In the genomic region with DNA sequence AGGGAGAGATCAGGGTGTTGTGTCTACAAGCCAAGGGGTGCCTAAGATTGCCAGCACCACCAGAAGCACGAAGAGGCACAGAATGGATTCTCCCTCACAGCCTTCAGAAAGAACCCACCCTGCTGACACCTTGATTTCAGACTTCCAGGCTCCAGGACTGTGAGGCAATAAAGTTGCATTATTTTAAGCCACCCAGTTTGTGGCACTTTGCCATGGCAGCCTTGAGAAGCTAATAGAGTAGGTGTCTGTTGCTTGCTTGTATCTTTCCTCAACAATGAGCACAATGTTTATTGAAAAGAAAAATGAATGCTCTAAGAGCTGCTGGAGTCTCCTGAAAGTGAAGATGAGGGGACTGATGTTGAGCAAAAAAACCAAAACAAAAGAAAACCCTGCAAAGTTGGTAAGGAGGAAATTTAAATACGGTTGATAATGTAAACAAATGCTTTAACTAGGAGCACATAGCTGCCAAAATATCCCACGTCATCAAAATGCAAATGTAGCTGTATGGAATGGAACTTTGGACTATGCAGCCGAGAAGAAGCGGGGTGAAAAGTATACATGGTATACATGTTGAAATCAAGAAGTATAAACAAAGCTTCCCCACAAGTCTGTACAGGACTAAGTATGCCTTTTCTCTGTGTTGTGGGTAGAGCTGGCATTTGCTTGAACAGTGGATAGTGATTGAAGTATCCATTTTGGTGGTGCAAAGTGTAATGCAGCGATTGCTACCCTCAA, we compare ENCODE assay signal across 16 cellular contexts. TPM values are rescaled to one million over a fixed set of nuclear protein-coding genes. Genes with fewer than 3 reads are reported as not detected.
"Had no signal": no experiment of that assay in that cellular context is flagged by ENCODE, and none has a peak within 500 bp of the region (broad histone marks: within the 10 kb centered on the region; RNA-seq: fewer than 3 reads in every experiment).

No MANE protein-coding gene starts in this region.

- H3K27ac Mint-ChIP-seq: activated T-helper 2 cell treated with anti-CD3 and anti-CD28 coated beads, Interferon-gamma antibody, Interleukin-2, Interleukin-4, amounts not matched to agents 10 μg/mL and 5 μg/mL and 100 μg/mL, durations not matched to agents 14 hours and 24 hours and 36 hours; immature natural killer cell; nephron; stimulated activated naive CD8-positive, alpha-beta T cell treated with anti-CD3 and anti-CD28 coated beads, Interleukin-15, amount 100 ng/mL, for 72 hours; T-helper 17 cell had no signal

- H3K4me3 Mint-ChIP-seq: immature natural killer cell; nephron; stimulated activated naive CD8-positive, alpha-beta T cell treated with anti-CD3 and anti-CD28 coated beads, Interleukin-15, amount 100 ng/mL, for 72 hours; T-helper 17 cell had no signal

- DNase-seq: activated CD4-positive, CD25-positive, alpha-beta regulatory T cell; activated naive CD4-positive, alpha-beta T cell treated with anti-CD3 and anti-CD28 coated beads, Interleukin-2, amount 50 U/mL, for 16 hours; dermis blood vessel endothelial cell; foreskin fibroblast; immature natural killer cell; left cardiac atrium; occipital lobe; stimulated activated CD4-positive, alpha-beta T cell treated with anti-CD3 and anti-CD28 coated beads, Interleukin-4, amount 100 ng/mL, for 24 hours; stimulated activated naive CD8-positive, alpha-beta T cell treated with anti-CD3 and anti-CD28 coated beads, Interleukin-15, amount 100 ng/mL, for 72 hours; T-helper 17 cell; thyroid gland had no signal

- ATAC-seq: left cardiac atrium; stimulated activated naive CD8-positive, alpha-beta T cell treated with anti-CD3 and anti-CD28 coated beads, Interleukin-15, amount 100 ng/mL, for 72 hours; T-helper 17 cell had no signal

- H3K4me3 ChIP-seq: esophagus muscularis mucosa, prostate gland, thyroid gland, vagina had no signal

- H3K27me3 ChIP-seq: thyroid gland, vagina had no signal

- H3K36me3 ChIP-seq: esophagus muscularis mucosa, prostate gland, thyroid gland, vagina had no signal

- H3K27ac ChIP-seq: esophagus muscularis mucosa, prostate gland, thyroid gland, vagina had no signal

- H3K9me3 Mint-ChIP-seq: activated T-helper 2 cell treated with anti-CD3 and anti-CD28 coated beads, Interferon-gamma antibody, Interleukin-2, Interleukin-4, amounts not matched to agents 10 μg/mL and 5 μg/mL and 100 μg/mL, durations not matched to agents 14 hours and 24 hours and 36 hours; stimulated activated naive CD8-positive, alpha-beta T cell treated with anti-CD3 and anti-CD28 coated beads, Interleukin-15, amount 100 ng/mL, for 72 hours had no signal

- H3K4me1 ChIP-seq: esophagus muscularis mucosa, prostate gland, thyroid gland had no signal

- H3K4me1 Mint-ChIP-seq: nephron had no signal

- H3K9me3 ChIP-seq: esophagus muscularis mucosa, prostate gland, thyroid gland, vagina had no signal

RNA-seq across cellular contexts. Expression of gene IL20RA, which starts 8.0 kb away (rescaled TPM):
- total RNA-seq: activated T-helper 2 cell treated with anti-CD3 and anti-CD28 coated beads, Interferon-gamma antibody, Interleukin-2, Interleukin-4, amounts not matched to agents 10 μg/mL and 5 μg/mL and 100 μg/mL, durations not matched to agents 14 hours and 24 hours and 36 hours; T-helper 17 cell had no signal
- polyA plus RNA-seq: immature natural killer cell had no signal
